In the genomic region with DNA sequence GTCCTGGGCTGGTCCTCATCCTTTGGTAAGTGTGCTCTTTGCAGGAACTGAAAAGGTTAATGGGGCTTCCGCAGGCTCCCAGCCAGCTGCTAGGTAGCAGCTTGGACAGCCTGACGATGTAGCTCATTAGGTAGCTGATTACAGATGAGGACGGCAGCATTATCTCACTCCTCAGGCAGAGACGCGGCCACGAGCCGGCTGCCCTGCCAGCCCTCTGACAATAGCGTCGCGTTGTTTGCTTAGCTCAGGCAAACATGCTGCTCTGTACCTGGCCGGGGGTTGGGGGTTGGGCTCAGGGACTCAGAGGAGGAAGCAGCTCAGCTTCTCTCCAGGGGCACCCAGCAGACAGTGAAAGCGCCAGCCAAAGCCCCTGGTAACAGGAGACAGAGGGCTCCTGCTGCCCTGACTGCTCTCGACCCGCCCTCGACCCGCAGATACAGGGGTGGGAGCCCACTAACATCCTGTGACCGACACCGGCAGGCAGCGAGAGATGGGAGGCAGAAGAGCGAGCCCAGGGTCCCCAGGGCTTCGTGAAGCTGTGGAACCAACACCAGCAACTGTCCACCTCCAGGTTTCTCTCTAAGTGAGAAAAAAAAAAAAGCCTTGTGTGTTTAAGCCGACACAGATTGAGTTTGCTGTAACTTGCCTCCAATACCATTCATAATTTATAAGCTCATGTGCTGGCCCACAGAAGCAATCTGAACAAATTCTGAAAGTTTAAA, we compare ENCODE assay signal across 9 cellular contexts.
DNase-seq lines count a peak whose midpoint lies in the region; ATAC-seq and TF ChIP-seq lines count a peak whose summit lies in the region.
"Had no signal": no experiment of that assay in that cellular context is flagged by ENCODE, and none has a peak within 500 bp of the region (broad histone marks: within the 10 kb centered on the region; RNA-seq: fewer than 3 reads in every experiment).

No MANE protein-coding gene starts in this region.

- no peak for TF ChIP-seq CTCF in C4-2B (conservative IDR thresholded peaks at IDR 0.05)
- no peak for TF ChIP-seq CTCF in GM20000 (IDR thresholded peaks at IDR 0.05; ENCODE audit: extremely low read depth, missing control alignments)

- peak; percentile 97 for DNase-seq in NCI-H1092 treated with DMSO at 0.1 percent for 48 hours (lab: John Stamatoyannopoulos, UW)
- DNase-seq in NCI-H69 (lab: John Stamatoyannopoulos, UW) = peak; percentile 100
- DNase-seq in islet precursor cell = peak; percentile 75
- no peak for DNase-seq in GM20000 (ENCODE audit: low spot score)
- no peak for DNase-seq in kidney glomerular epithelial cell (lab: John Stamatoyannopoulos, UW)
- DNase-seq: activated CD4-positive, alpha-beta T cell treated with anti-CD3 and anti-CD28 coated beads, Interleukin-2, amount 10 ng/mL, durations not matched to agents 7 days and 5 days had no signal

- H3K27ac ChIP-seq in C4-2B = peak overlapping the region; percentile 31

- ATAC-seq in HG03469 (IDR thresholded peaks at IDR 0.05; ENCODE audit: unreplicated experiment) (no peak), HG03159 (IDR thresholded peaks at IDR 0.05; ENCODE audit: unreplicated experiment) (no peak)

Comparison
In these comparisons a context has a peak if more than half of its experiments do, and no peak if none do; other contexts are left out.
1. DNase-seq: peak in NCI-H1092 treated with DMSO at 0.1 percent for 48 hours (single experiment), NCI-H69 (single experiment) and islet precursor cell (single experiment); none in GM20000 (single experiment) and kidney glomerular epithelial cell (single experiment).